8 cellular contexts compared by ENCODE assay signal in genomic region chr2:16666453-16666801, GRCh38. TPM values are rescaled to one million over a fixed set of nuclear protein-coding genes. Genes with fewer than 3 reads are reported as not detected.
DNase-seq lines count a peak whose midpoint lies in the region; ATAC-seq and TF ChIP-seq lines count a peak whose summit lies in the region.

No MANE protein-coding gene starts in this region.

- H3K4me1 ChIP-seq in lower lobe of right lung: peaks cover 48% of the 10 kb centered on the region

- intact Hi-C loops in lower lobe of right lung (cut with DNase I): no loop called here

- H3K27me3 ChIP-seq in lower lobe of right lung (ENCODE audit: low read depth): no peaks in the 10 kb centered on the region

- peaks cover 5% of the 10 kb centered on the region for H3K4me1 Mint-ChIP-seq in activated naive CD8-positive, alpha-beta T cell treated with anti-CD3 and anti-CD28 coated beads, Interleukin-2, amount 10 ng/mL, durations not matched to agents 7 days and 5 days

- H3K36me3 Mint-ChIP-seq in activated naive CD8-positive, alpha-beta T cell treated with anti-CD3 and anti-CD28 coated beads, Interleukin-2, amount 10 ng/mL, durations not matched to agents 7 days and 5 days: no peaks in the 10 kb centered on the region

- TF ChIP-seq CTCF in AG10803 (conservative IDR thresholded peaks at IDR 0.05; ENCODE audit: low read length) (no peak), lower lobe of right lung (IDR thresholded peaks at IDR 0.05) (no peak)

- no peaks in the 10 kb centered on the region for H3K9me3 Mint-ChIP-seq in activated naive CD8-positive, alpha-beta T cell treated with anti-CD3 and anti-CD28 coated beads, Interleukin-2, amount 10 ng/mL, durations not matched to agents 7 days and 5 days

- no peaks in the 10 kb centered on the region for H3K36me3 ChIP-seq in lower lobe of right lung

- peak; percentile 13 for ATAC-seq in HG02840 (IDR thresholded peaks at IDR 0.05; ENCODE audit: low FRiP score, unreplicated experiment)
- no peak for ATAC-seq in activated naive CD8-positive, alpha-beta T cell treated with anti-CD3 and anti-CD28 coated beads, Interleukin-2, amount 10 ng/mL, durations not matched to agents 7 days and 5 days (ENCODE audit: low read depth)
- no peak for ATAC-seq in lower lobe of right lung

- H3K27ac Mint-ChIP-seq in activated naive CD8-positive, alpha-beta T cell treated with anti-CD3 and anti-CD28 coated beads, Interleukin-2, amount 10 ng/mL, durations not matched to agents 7 days and 5 days: no peak overlapping the region

- H3K4me3 Mint-ChIP-seq in activated naive CD8-positive, alpha-beta T cell treated with anti-CD3 and anti-CD28 coated beads, Interleukin-2, amount 10 ng/mL, durations not matched to agents 7 days and 5 days: peak overlapping the region; percentile 75

- DNase-seq in AG10803 (ENCODE audit: low read depth) (peak; percentile 15), lower lobe of right lung (no peak), NCI-H2196 treated with DMSO at 0.1 percent for 48 hours (lab: John Stamatoyannopoulos, UW; ENCODE audit: unreplicated experiment) (no peak), NCI-H2227 (lab: John Stamatoyannopoulos, UW; ENCODE audit: unreplicated experiment) (no peak), activated gamma-delta T cell (lab: John Stamatoyannopoulos, UW) (no peak)
- DNase-seq in activated naive CD8-positive, alpha-beta T cell treated with anti-CD3 and anti-CD28 coated beads, Interleukin-2, amount 10 ng/mL, durations not matched to agents 7 days and 5 days: no peak
- no peak for DNase-seq in stimulated activated CD4-positive, alpha-beta T cell treated with anti-CD3 and anti-CD28 coated beads, Interleukin-2, amount 100 ng/mL, for 48 hours

- H3K9me3 ChIP-seq in lower lobe of right lung: no peaks in the 10 kb centered on the region

- H3K27me3 Mint-ChIP-seq in activated naive CD8-positive, alpha-beta T cell treated with anti-CD3 and anti-CD28 coated beads, Interleukin-2, amount 10 ng/mL, durations not matched to agents 7 days and 5 days: peaks cover 43% of the 10 kb centered on the region

- POLR2A ChIA-PET in activated naive CD8-positive, alpha-beta T cell treated with anti-CD3 and anti-CD28 coated beads, Interleukin-2, amount 10 ng/mL, durations not matched to agents 7 days and 5 days (lab: Charles Lee): no interaction called here

- H3K27ac ChIP-seq in lower lobe of right lung: peak overlapping the region; percentile 37

- H3K4me3 ChIP-seq in AG10803 (ENCODE audit: low read length) (peak overlapping the region; percentile 56), lower lobe of right lung (peak overlapping the region; percentile 72)

RNA-seq across cellular contexts. Expression of gene CYRIA, which starts 0.8 kb away (rescaled TPM):
- total RNA-seq in activated naive CD8-positive, alpha-beta T cell treated with anti-CD3 and anti-CD28 coated beads, Interleukin-2, amount 10 ng/mL, durations not matched to agents 7 days and 5 days: 1 to 10 TPM; 1.4 to 2.1 TPM
- total RNA-seq in lower lobe of right lung: 29.4 TPM
